In genomic region chr3:184798120-184798519, GRCh38 we compare ENCODE assay signal across 28 cellular contexts.
"Had no signal": no experiment of that assay in that cellular context is flagged by ENCODE, and none has a peak within 500 bp of the region (broad histone marks: within the 10 kb centered on the region; RNA-seq: fewer than 3 reads in every experiment).

No MANE protein-coding gene starts in this region.

- H3K27me3 ChIP-seq: neural progenitor cell, right lobe of liver, vagina had no signal

- H3K9me3 Mint-ChIP-seq: natural killer cell; neural progenitor cell; stimulated activated memory B cell treated with anti-CD40 and anti-IgM and Interleukin-4, amounts not matched to agents 10 μg/mL and 1 μg/mL and 100 μg/mL, for 72 hours had no signal

- H3K36me3 ChIP-seq: lower lobe of right lung, neural progenitor cell, neutrophil, right lobe of liver, thoracic aorta, tibial artery, vagina had no signal

- H3K27ac ChIP-seq: lower lobe of right lung, neural progenitor cell, neutrophil, parathyroid adenoma, psoas muscle, right lobe of liver, thoracic aorta, tibial artery, vagina had no signal

- H3K4me1 ChIP-seq: lower lobe of right lung, parathyroid adenoma, psoas muscle, right lobe of liver, tibial artery, vagina had no signal

- H3K36me3 Mint-ChIP-seq: natural killer cell; neural progenitor cell; stimulated activated memory B cell treated with anti-CD40 and anti-IgM and Interleukin-4, amounts not matched to agents 10 μg/mL and 1 μg/mL and 100 μg/mL, for 72 hours; type B pancreatic cell had no signal

- H3K4me3 Mint-ChIP-seq: naive B cell; natural killer cell; nephron progenitor cell; neural progenitor cell; stimulated activated memory B cell treated with anti-CD40 and anti-IgM and Interleukin-4, amounts not matched to agents 10 μg/mL and 1 μg/mL and 100 μg/mL, for 72 hours; stimulated activated naive CD8-positive, alpha-beta T cell treated with anti-CD3 and anti-CD28 coated beads, Interleukin-15, amount 100 ng/mL, for 72 hours; type B pancreatic cell had no signal

- H3K4me3 ChIP-seq: lower lobe of right lung, neural progenitor cell, psoas muscle, right lobe of liver, smooth muscle cell, thoracic aorta, tibial artery, vagina had no signal

- FAIRE-seq: keratinocyte had no signal

- DNase-seq: hippocampal formation; kidney glomerular epithelial cell; left cardiac atrium; lower lobe of right lung; mammary epithelial cell; mesenchymal stem cell; naive B cell; natural killer cell; nephron progenitor cell; occipital lobe; psoas muscle; right lobe of liver; stimulated activated CD4-positive, alpha-beta T cell treated with anti-CD3 and anti-CD28 coated beads, Interleukin-1b, Interleukin-23, amount 100 ng/mL, for 48 hours; stimulated activated CD4-positive, alpha-beta T cell treated with anti-CD3 and anti-CD28 coated beads, Interleukin-2, amount 100 ng/mL, for 48 hours; stimulated activated CD4-positive, alpha-beta T cell treated with anti-CD3 and anti-CD28 coated beads, Interleukin-4, amount 100 ng/mL, for 4 hours; stimulated activated CD8-positive, alpha-beta memory T cell treated with anti-CD3 and anti-CD28 coated beads, Interleukin-4, amount 100 ng/mL, for 48 hours; stimulated activated naive CD4-positive, alpha-beta T cell treated with Interleukin-2 at 50 U/mL for 16 hours; stimulated activated naive CD8-positive, alpha-beta T cell treated with anti-CD3 and anti-CD28 coated beads, Interleukin-15, amount 100 ng/mL, for 72 hours; tibial artery had no signal

- H3K4me1 Mint-ChIP-seq: naive B cell; stimulated activated memory B cell treated with anti-CD40 and anti-IgM and Interleukin-4, amounts not matched to agents 10 μg/mL and 1 μg/mL and 100 μg/mL, for 72 hours; stimulated activated naive CD8-positive, alpha-beta T cell treated with anti-CD3 and anti-CD28 coated beads, Interleukin-15, amount 100 ng/mL, for 72 hours had no signal

- H3K27ac Mint-ChIP-seq: naive B cell; natural killer cell; nephron progenitor cell; neural progenitor cell; stimulated activated memory B cell treated with anti-CD40 and anti-IgM and Interleukin-4, amounts not matched to agents 10 μg/mL and 1 μg/mL and 100 μg/mL, for 72 hours; stimulated activated naive CD8-positive, alpha-beta T cell treated with anti-CD3 and anti-CD28 coated beads, Interleukin-15, amount 100 ng/mL, for 72 hours; type B pancreatic cell had no signal

- H3K9me3 ChIP-seq: lower lobe of right lung, neutrophil, psoas muscle, right lobe of liver, thoracic aorta, tibial artery, vagina had no signal
